Comparison of ENCODE assay signal across 9 cellular contexts in the genomic region with DNA sequence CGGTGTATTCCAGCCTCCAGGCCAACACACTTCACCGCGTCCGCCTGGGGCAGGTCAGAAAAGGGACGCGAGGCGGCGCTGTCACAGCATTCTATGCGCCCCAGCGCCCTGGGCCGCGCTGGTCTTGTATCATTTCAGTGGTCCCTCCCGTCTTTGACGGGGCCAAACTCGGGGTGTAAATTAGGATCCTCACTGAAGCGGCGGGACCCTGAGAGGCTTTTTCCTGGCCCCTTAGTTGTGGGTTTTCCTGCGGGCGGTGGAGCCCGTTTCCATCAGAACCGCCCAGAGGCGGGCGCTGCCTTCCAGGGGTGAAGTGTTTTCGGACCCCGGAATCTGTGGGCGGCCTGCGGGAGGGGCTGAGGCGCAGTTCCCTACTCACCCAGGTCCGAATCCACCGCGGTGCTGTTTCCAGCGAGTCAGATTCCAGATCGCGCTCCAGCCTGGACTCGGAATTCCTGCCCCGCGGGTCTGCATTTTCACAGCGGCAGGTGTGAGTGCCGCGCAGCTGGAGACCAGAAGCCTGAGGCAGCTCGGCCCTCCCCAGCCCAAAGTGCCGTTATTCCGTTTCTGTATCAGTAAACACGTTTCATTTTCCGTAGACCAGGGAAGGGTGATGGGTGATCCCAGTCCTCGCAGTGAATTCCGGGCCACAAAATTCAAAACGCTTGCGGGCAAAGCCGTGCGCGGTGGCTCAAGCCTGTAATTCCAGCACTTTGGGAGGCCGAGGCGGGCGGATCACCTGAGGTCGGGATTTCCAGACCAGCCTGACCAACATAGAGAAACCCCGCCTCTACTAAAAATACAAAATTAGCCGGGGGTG. TPM values are rescaled to one million over a fixed set of nuclear protein-coding genes. Genes with fewer than 3 reads are reported as not detected.
DNase-seq lines count a peak whose midpoint lies in the region; ATAC-seq, FAIRE-seq and TF ChIP-seq lines count a peak whose summit lies in the region.
"Had no signal": no experiment of that assay in that cellular context is flagged by ENCODE, and none has a peak within 500 bp of the region (broad histone marks: within the 10 kb centered on the region; RNA-seq: fewer than 3 reads in every experiment).

No MANE protein-coding gene starts in this region.

- peak; percentile 65 to 69 for TF ChIP-seq RAD21 in H1 (IDR thresholded peaks at IDR 0.05 in 1 of 2, conservative IDR thresholded peaks at IDR 0.05 in 1 of 2; ENCODE audit: low read depth in 2 of 2, low read length in 2 of 2)

- TF ChIP-seq CTCF in H1 (IDR thresholded peaks at IDR 0.05; ENCODE audit: control extremely low read depth in 1 of 3, insufficient read depth in 1 of 3, low read depth in 1 of 3, low read length in 3 of 3): peak; percentile 81 to 89 (median 81)

- no peaks in the 10 kb centered on the region for H4K20me1 ChIP-seq in H1 (replicated peaks in 1 of 2; ENCODE audit: control insufficient read depth in 1 of 2, insufficient read depth in 2 of 2, low read length in 2 of 2)

- H3K56ac ChIP-seq in H1 (replicated peaks; ENCODE audit: insufficient read length, low read depth, low read length): no peak overlapping the region

- 2% methylated on average over 58 of the region's 58 CpGs; no CpG with 5 or more reads in 1 of the 2 experiments for WGBS in H1 (ENCODE audit: extremely low coverage in 1 of 2, insufficient coverage in 1 of 2, insufficient read length in 1 of 2, insufficient replicate concordance in 2 of 2, low coverage in 1 of 2, low lambda C conversion rate in 2 of 2, missing lambda C conversion rate in 1 of 2), 2 experiments

- H2AFZ ChIP-seq in H1 (ENCODE audit: low read length): no peak overlapping the region

- H4K5ac ChIP-seq in H1 (ENCODE audit: insufficient read length, low read depth, low read length): no peak overlapping the region

- peak overlapping the region; percentile 48 to 70 (median 64) for H3K4me3 ChIP-seq in H1 (ENCODE audit: extremely low read depth in 1 of 4, insufficient read depth in 2 of 4, low read depth in 3 of 4, low read length in 4 of 4)

- H4K8ac ChIP-seq in H1 (ENCODE audit: extremely low read depth, insufficient read depth, low read length): no peak overlapping the region

- peak overlapping the region in 3 of 4 experiments; percentile 1 to 33 (median 2); a peak in 3 of 7 replicates for H3K9ac ChIP-seq in H1 (replicated peaks in 1 of 4; ENCODE audit: extremely low read depth in 1 of 4, low read depth in 3 of 4, low read length in 3 of 4)

- H4K91ac ChIP-seq in H1 (replicated peaks; ENCODE audit: insufficient read length, low read length): no peak overlapping the region

- 0 out of 3 replicates have a peak, but pooled peaks of 1 of the 2 experiments have one; percentile 14 for TF ChIP-seq EP300 in H1 (IDR thresholded peaks at IDR 0.05; ENCODE audit: borderline replicate concordance in 1 of 2, low read depth in 2 of 2, low read length in 2 of 2)

- no peaks in the 10 kb centered on the region for H3K36me3 ChIP-seq in H1 (ENCODE audit: control insufficient read depth in 2 of 4, insufficient read depth in 4 of 4, low read length in 3 of 4)

- H3K79me1 ChIP-seq in H1 (ENCODE audit: low read depth, low read length): no peaks in the 10 kb centered on the region

- no peak overlapping the region for H2BK20ac ChIP-seq in H1 (ENCODE audit: low read length)

- H3K14ac ChIP-seq in H1 (ENCODE audit: insufficient read length): no peak overlapping the region

- DNase-seq in NCI-H1417 (lab: John Stamatoyannopoulos, UW) (peak; percentile 34 to 76 (median 61)), NCI-H1417 treated with DMSO at 0.1 percent for 48 hours (lab: John Stamatoyannopoulos, UW) (no peak), NOMO-1 (lab: John Stamatoyannopoulos, UW; ENCODE audit: unreplicated experiment in 2 of 2) (peak; percentile 82 to 85), H1 (ENCODE audit: low read depth in 1 of 2, low spot score in 2 of 2) (peak in 1 of 2 experiments; percentile 92), mesenteric fat pad (ENCODE audit: low spot score) (peak; percentile 96)
- DNase-seq in activated CD8-positive, alpha-beta memory T cell treated with anti-CD3 and anti-CD28 coated beads for 48 hours (ENCODE audit: low read depth in 2 of 3, low spot score in 2 of 3): peak; percentile 58 to 68 (median 66)
- DNase-seq in stimulated activated CD8-positive, alpha-beta memory T cell treated with anti-CD3 and anti-CD28 coated beads, Interleukin-12 subunit alpha, Interleukin-12 subunit beta, amount 100 ng/mL, for 4 hours (ENCODE audit: low read depth): peak; percentile 54

- CTCF ChIA-PET in H1 (lab: Charles Lee; ENCODE audit: partially characterized antibody): interaction anchor here (0.7 to 1.9 kb wide), 14 partner anchors 11 to 712 kb away, joined by 3 to 8 read pairs (median 4); no protein-coding TSS in a partner anchor

- peak overlapping the region; percentile 74 to 82 for H3K4me2 ChIP-seq in H1 (ENCODE audit: insufficient read depth in 1 of 2, low read depth in 2 of 2, low read length in 2 of 2)

- H3K9me3 ChIP-seq in H1 (ENCODE audit: insufficient read depth in 2 of 2, low read depth in 1 of 2, low read length in 1 of 2): no peaks in the 10 kb centered on the region

- H3K4ac ChIP-seq in H1 (replicated peaks; ENCODE audit: insufficient read length, low read depth, low read length): no peak overlapping the region

- POLR2A ChIA-PET in H1 (lab: Charles Lee; ENCODE audit: partially characterized antibody): interaction anchor here (0.5 to 8.2 kb wide), 11 partner anchors 9 to 123 kb away, joined by 3 to 136 read pairs (median 3); partner anchors contain the start of genes ATP6V1G2, DDX39B, MICA and NFKBIL1

- no peak overlapping the region for H3K23ac ChIP-seq in H1 (ENCODE audit: insufficient read length)

- H3K79me2 ChIP-seq in H1 (ENCODE audit: control insufficient read depth in 1 of 2, insufficient read depth in 2 of 2, low read length in 2 of 2): no peaks in the 10 kb centered on the region; a peak in 1 of 4 replicates

- no peak overlapping the region for H2BK12ac ChIP-seq in H1 (ENCODE audit: low read depth, low read length)

- no peak overlapping the region for H2BK120ac ChIP-seq in H1 (replicated peaks; ENCODE audit: low read depth, low read length)

- no peak for FAIRE-seq in H1 (lab: Jason Lieb, UNC)
- FAIRE-seq: A204.1 had no signal

- ATAC-seq in HG03159 (IDR thresholded peaks at IDR 0.05; ENCODE audit: unreplicated experiment): peak; percentile 42

- H3K27ac ChIP-seq in H1 (ENCODE audit: low read depth, low read length): no peak overlapping the region

- H3K23me2 ChIP-seq in H1 (ENCODE audit: low read depth, low read length): peaks cover 8% of the 10 kb centered on the region; the same call in 1 of the 2 replicates

- TF ChIP-seq POLR2A in H1 (IDR thresholded peaks at IDR 0.05; ENCODE audit: control extremely low read depth in 1 of 2, low read depth in 2 of 2, low read length in 2 of 2): peak in 1 of 2 experiments; percentile 36; a peak in 1 of 3 replicates

- H2BK15ac ChIP-seq in H1 (ENCODE audit: low read length): no peak overlapping the region

- peak overlapping the region; percentile 52; the same call in 1 of the 2 replicates for H2BK5ac ChIP-seq in H1 (ENCODE audit: low read depth, low read length)

- peaks cover 0 to 15% (median 9%) of the 10 kb centered on the region in 4 experiments; a peak in 6 of 7 replicates for H3K27me3 ChIP-seq in H1 (replicated peaks in 1 of 4; ENCODE audit: control insufficient read depth in 3 of 4, extremely low read depth in 1 of 4, insufficient read depth in 3 of 4, low read length in 3 of 4)

- no peak overlapping the region; the same call in 1 of the 2 replicates for H3K18ac ChIP-seq in H1 (ENCODE audit: extremely low read depth, low read length)

- peaks cover 0 to 12% (median 5%) of the 10 kb centered on the region in 4 experiments; a peak in 6 of 7 replicates for H3K4me1 ChIP-seq in H1 (replicated peaks in 1 of 4; ENCODE audit: control insufficient read depth in 3 of 4, insufficient read depth in 4 of 4, low read length in 3 of 4)

- no peak overlapping the region for H2AK5ac ChIP-seq in H1 (ENCODE audit: low read depth, low read length)

RNA-seq across cellular contexts. Expression of gene MICB, which starts 3.9 kb away (rescaled TPM):
- 15.4 and 16.2 TPM in 2 replicates for total RNA-seq in H1 (2021; fragmentation: NEBNext Ultra II Directional; extraction: Animal tissue kit (Norgen Biotek cat#: 25700))
- polyA plus RNA-seq in H1 (2011; rRNA removed): 19.7 and 25.3 TPM in 2 replicates
- 20.3 TPM for polyA plus RNA-seq in H1 (2011; cell fraction: cytosol; rRNA removed)
- polyA plus RNA-seq in H1 (2011; cell fraction: nucleus; rRNA removed): 25.2 TPM
- polyA plus RNA-seq in H1 (2012, experiment 1 of 2): 16.5 to 17.6 TPM (median 17.0 TPM) in 4 replicates
- polyA plus RNA-seq in H1 (2012, experiment 2 of 2): 19.7 TPM
- 24.5 TPM for polyA plus RNA-seq in H1 (2013, experiment 1 of 2)
- polyA plus RNA-seq in H1 (2013, experiment 2 of 2): 26.7 TPM
- 32.5 and 36.6 TPM in 2 replicates for polyA minus RNA-seq in H1 (2011; rRNA and poly(A)+ RNA removed)
- polyA minus RNA-seq in H1 (2011; cell fraction: cytosol; rRNA and poly(A)+ RNA removed): 16.9 TPM
- polyA minus RNA-seq in H1 (2011; cell fraction: nucleus; rRNA and poly(A)+ RNA removed): 16.0 TPM
- total RNA-seq in mesenteric fat pad: 4.5 TPM

RNA-seq across cellular contexts. Expression of gene MCCD1, which starts 34.7 kb away (rescaled TPM):
- not detected in 2 replicates for total RNA-seq in H1 (2021; fragmentation: NEBNext Ultra II Directional; extraction: Animal tissue kit (Norgen Biotek cat#: 25700))
- polyA plus RNA-seq in H1 (2011; rRNA removed): not detected in 2 replicates
- polyA plus RNA-seq in H1 (2011; cell fraction: cytosol; rRNA removed): not detected
- polyA plus RNA-seq in H1 (2011; cell fraction: nucleus; rRNA removed): not detected
- polyA plus RNA-seq in H1 (2012, experiment 1 of 2): not detected in 4 replicates
- polyA plus RNA-seq in H1 (2012, experiment 2 of 2): not detected
- not detected for polyA plus RNA-seq in H1 (2013, experiment 1 of 2)
- not detected for polyA plus RNA-seq in H1 (2013, experiment 2 of 2)
- polyA minus RNA-seq in H1 (2011; rRNA and poly(A)+ RNA removed): not detected in 2 replicates
- not detected for polyA minus RNA-seq in H1 (2011; cell fraction: cytosol; rRNA and poly(A)+ RNA removed)
- not detected for polyA minus RNA-seq in H1 (2011; cell fraction: nucleus; rRNA and poly(A)+ RNA removed)
- not detected for total RNA-seq in mesenteric fat pad

RNA-seq across cellular contexts. Expression of gene DDX39B, which starts 47.7 kb away (rescaled TPM):
- total RNA-seq in H1 (2021; fragmentation: NEBNext Ultra II Directional; extraction: Animal tissue kit (Norgen Biotek cat#: 25700)): 780 and 794 TPM in 2 replicates
- polyA plus RNA-seq in H1 (2011; rRNA removed): 896 and 1,164 TPM in 2 replicates
- 1,131 TPM for polyA plus RNA-seq in H1 (2011; cell fraction: cytosol; rRNA removed)
- 968 TPM for polyA plus RNA-seq in H1 (2011; cell fraction: nucleus; rRNA removed)
- polyA plus RNA-seq in H1 (2012, experiment 1 of 2): 715 to 1,033 TPM (median 930 TPM) in 4 replicates
- 495 TPM for polyA plus RNA-seq in H1 (2012, experiment 2 of 2)
- 439 TPM for polyA plus RNA-seq in H1 (2013, experiment 1 of 2)
- 386 TPM for polyA plus RNA-seq in H1 (2013, experiment 2 of 2)
- polyA minus RNA-seq in H1 (2011; rRNA and poly(A)+ RNA removed): 1,289 and 1,481 TPM in 2 replicates
- 430 TPM for polyA minus RNA-seq in H1 (2011; cell fraction: cytosol; rRNA and poly(A)+ RNA removed)
- polyA minus RNA-seq in H1 (2011; cell fraction: nucleus; rRNA and poly(A)+ RNA removed): 481 TPM
- total RNA-seq in mesenteric fat pad: 268 TPM

RNA-seq across cellular contexts. Expression of gene ATP6V1G2, which starts 52.3 kb away (rescaled TPM):
- total RNA-seq in H1 (2021; fragmentation: NEBNext Ultra II Directional; extraction: Animal tissue kit (Norgen Biotek cat#: 25700)): 2.9 and 3.0 TPM in 2 replicates
- polyA plus RNA-seq in H1 (2011; rRNA removed): 5.1 and 5.7 TPM in 2 replicates
- 6.9 TPM for polyA plus RNA-seq in H1 (2011; cell fraction: cytosol; rRNA removed)
- polyA plus RNA-seq in H1 (2011; cell fraction: nucleus; rRNA removed): 5.4 TPM
- 3.6 to 4.9 TPM (median 3.7 TPM) in 4 replicates for polyA plus RNA-seq in H1 (2012, experiment 1 of 2)
- polyA plus RNA-seq in H1 (2012, experiment 2 of 2): 3.7 TPM
- 2.8 TPM for polyA plus RNA-seq in H1 (2013, experiment 1 of 2)
- 2.8 TPM for polyA plus RNA-seq in H1 (2013, experiment 2 of 2)
- 2.4 and 2.8 TPM in 2 replicates for polyA minus RNA-seq in H1 (2011; rRNA and poly(A)+ RNA removed)
- polyA minus RNA-seq in H1 (2011; cell fraction: cytosol; rRNA and poly(A)+ RNA removed): 0.73 TPM
- 1.3 TPM for polyA minus RNA-seq in H1 (2011; cell fraction: nucleus; rRNA and poly(A)+ RNA removed)
- total RNA-seq in mesenteric fat pad: 1.1 TPM

RNA-seq across cellular contexts. Expression of gene NFKBIL1, which starts 53.3 kb away (rescaled TPM):
- total RNA-seq in H1 (2021; fragmentation: NEBNext Ultra II Directional; extraction: Animal tissue kit (Norgen Biotek cat#: 25700)): 10.8 and 11.2 TPM in 2 replicates
- polyA plus RNA-seq in H1 (2011; rRNA removed): 7.5 and 17.0 TPM in 2 replicates
- 11.8 TPM for polyA plus RNA-seq in H1 (2011; cell fraction: cytosol; rRNA removed)
- 20.7 TPM for polyA plus RNA-seq in H1 (2011; cell fraction: nucleus; rRNA removed)
- polyA plus RNA-seq in H1 (2012, experiment 1 of 2): 6.7 to 13.7 TPM (median 12.1 TPM) in 4 replicates
- 9.5 TPM for polyA plus RNA-seq in H1 (2012, experiment 2 of 2)
- polyA plus RNA-seq in H1 (2013, experiment 1 of 2): 10.1 TPM
- 11.0 TPM for polyA plus RNA-seq in H1 (2013, experiment 2 of 2)
- polyA minus RNA-seq in H1 (2011; rRNA and poly(A)+ RNA removed): 1.8 and 2.6 TPM in 2 replicates
- polyA minus RNA-seq in H1 (2011; cell fraction: cytosol; rRNA and poly(A)+ RNA removed): 6.5 TPM
- polyA minus RNA-seq in H1 (2011; cell fraction: nucleus; rRNA and poly(A)+ RNA removed): 10.5 TPM
- total RNA-seq in mesenteric fat pad: 11.4 TPM
